In genomic region chr3:15284121-15284889, GRCh38 we compare ENCODE assay signal across 10 cellular contexts. TPM values are rescaled to one million over a fixed set of nuclear protein-coding genes. Genes with fewer than 3 reads are reported as not detected.
DNase-seq lines count a peak whose midpoint lies in the region; ATAC-seq and TF ChIP-seq lines count a peak whose summit lies in the region.
"Had no signal": no experiment of that assay in that cellular context is flagged by ENCODE, and none has a peak within 500 bp of the region (broad histone marks: within the 10 kb centered on the region; RNA-seq: fewer than 3 reads in every experiment).

No MANE protein-coding gene starts in this region.

- intact Hi-C loops in thyroid gland (cut with DNase I): no loop called here

- no peaks in the 10 kb centered on the region for H3K27me3 Mint-ChIP-seq in T-helper 1 cell treated with Interleukin-12 subunit alpha and Interleukin-12 subunit beta and Interleukin-4 antibody, amounts not matched to agents 30 μg/mL and 1 μg/mL, for 36 hours (ENCODE audit: low read depth)
- no peaks in the 10 kb centered on the region for H3K27me3 Mint-ChIP-seq in central memory CD8-positive, alpha-beta T cell

- no peak overlapping the region for H3K4me3 Mint-ChIP-seq in T-helper 1 cell treated with Interleukin-12 subunit alpha and Interleukin-12 subunit beta and Interleukin-4 antibody, amounts not matched to agents 30 μg/mL and 1 μg/mL, for 36 hours
- peak overlapping the region; percentile 15 for H3K4me3 Mint-ChIP-seq in central memory CD8-positive, alpha-beta T cell

- no peaks in the 10 kb centered on the region for H3K36me3 ChIP-seq in thyroid gland
- H3K36me3 ChIP-seq in brain microvascular endothelial cell (replicated peaks): no peaks in the 10 kb centered on the region
- H3K36me3 ChIP-seq: Peyer's patch, uterus had no signal

- H3K27ac Mint-ChIP-seq in T-helper 1 cell treated with Interleukin-12 subunit alpha and Interleukin-12 subunit beta and Interleukin-4 antibody, amounts not matched to agents 30 μg/mL and 1 μg/mL, for 36 hours: peak overlapping the region; percentile 10
- H3K27ac Mint-ChIP-seq in central memory CD8-positive, alpha-beta T cell (ENCODE audit: low read depth): peak overlapping the region; percentile 60

- peak overlapping the region in 1 of 3 donors; percentile 12 for H3K27ac ChIP-seq in thyroid gland
- H3K27ac ChIP-seq in brain microvascular endothelial cell: no peak overlapping the region
- H3K27ac ChIP-seq: Peyer's patch had no signal

- peaks cover 15 to 36% of the 10 kb centered on the region in 2 donors for H3K4me1 ChIP-seq in thyroid gland

- DNase-seq in T-helper 1 cell (no peak), NCI-H2196 (lab: John Stamatoyannopoulos, UW; ENCODE audit: unreplicated experiment) (peak; percentile 83), thyroid gland (peak; percentile 83 to 86), brain microvascular endothelial cell (no peak), OCI-M1 (lab: John Stamatoyannopoulos, UW) (no peak), GM10248 (ENCODE audit: extremely low spot score) (no peak)
- no peak for DNase-seq in central memory CD8-positive, alpha-beta T cell (ENCODE audit: low spot score in 2 of 2)
- DNase-seq: Peyer's patch, uterus had no signal

- ATAC-seq in central memory CD8-positive, alpha-beta T cell (replicated peaks; ENCODE audit: extremely low read depth, poor library complexity, severe bottlenecking): no peak

- peaks cover 63% of the 10 kb centered on the region for H3K4me1 Mint-ChIP-seq in T-helper 1 cell treated with Interleukin-12 subunit alpha and Interleukin-12 subunit beta and Interleukin-4 antibody, amounts not matched to agents 30 μg/mL and 1 μg/mL, for 36 hours (ENCODE audit: low read depth)
- H3K4me1 Mint-ChIP-seq in central memory CD8-positive, alpha-beta T cell: peaks cover 68% of the 10 kb centered on the region

- H3K4me3 ChIP-seq in thyroid gland (replicated peaks in 1 of 3) (no peak overlapping the region), brain microvascular endothelial cell (ENCODE audit: low read depth, low read length) (no peak overlapping the region)
- H3K4me3 ChIP-seq: Peyer's patch, uterus had no signal

- TF ChIP-seq CTCF in thyroid gland (IDR thresholded peaks at IDR 0.05) (no peak), brain microvascular endothelial cell (IDR thresholded peaks at IDR 0.05; ENCODE audit: low read depth, low read length, missing control alignments) (no peak), GM10248 (IDR thresholded peaks at IDR 0.05; ENCODE audit: control extremely low read depth, extremely low read depth, low read depth, missing control alignments) (no peak)

- WGBS in thyroid gland, 2 donors: 60 to 65% methylated on average over 5 of the region's 5 CpGs

- TF ChIP-seq POLR2A in thyroid gland (IDR thresholded peaks at IDR 0.05): no peak

- H3K27me3 ChIP-seq in thyroid gland: no peaks in the 10 kb centered on the region
- H3K27me3 ChIP-seq in brain microvascular endothelial cell (replicated peaks): no peaks in the 10 kb centered on the region
- H3K27me3 ChIP-seq: Peyer's patch, uterus had no signal

- H3K9me3 Mint-ChIP-seq in T-helper 1 cell treated with Interleukin-12 subunit alpha and Interleukin-12 subunit beta and Interleukin-4 antibody, amounts not matched to agents 30 μg/mL and 1 μg/mL, for 36 hours: no peaks in the 10 kb centered on the region
- no peaks in the 10 kb centered on the region for H3K9me3 Mint-ChIP-seq in central memory CD8-positive, alpha-beta T cell

- in situ Hi-C loops in brain microvascular endothelial cell (cut with HindIII; ENCODE audit: low pct_ligation_motif_present, low sequenced_read_pairs): no loop called here

- H3K9me3 ChIP-seq in thyroid gland: no peaks in the 10 kb centered on the region
- H3K9me3 ChIP-seq: Peyer's patch, uterus had no signal

- CTCF ChIA-PET in GM10248 (lab: Yijun Ruan, JAX): interaction anchor here (0.9 to 18.2 kb wide), 9 partner anchors 9 to 49 kb away, joined by 3 to 203 read pairs (median 4); partner anchors contain the start of gene SH3BP5

- H3K36me3 Mint-ChIP-seq in T-helper 1 cell treated with Interleukin-12 subunit alpha and Interleukin-12 subunit beta and Interleukin-4 antibody, amounts not matched to agents 30 μg/mL and 1 μg/mL, for 36 hours (ENCODE audit: low read depth): peaks cover 60% of the 10 kb centered on the region
- H3K36me3 Mint-ChIP-seq in central memory CD8-positive, alpha-beta T cell (ENCODE audit: insufficient read depth): peaks cover 13% of the 10 kb centered on the region

- POLR2A ChIA-PET in GM10248 (lab: Yijun Ruan, JAX): no interaction called here

RNA-seq across cellular contexts. Expression of gene SH3BP5, which starts 48.1 kb away (rescaled TPM):
- 10 to 100 TPM; 60.2 to 90.4 (median 82.0) TPM for total RNA-seq in thyroid gland

Comparison
In these comparisons a context has a peak if more than half of its experiments do, and no peak if none do; other contexts are left out.
1. DNase-seq: peak in NCI-H2196 (single experiment) and thyroid gland (2 of 2); none in T-helper 1 cell (0 of 5), central memory CD8-positive, alpha-beta T cell (0 of 2), brain microvascular endothelial cell (single experiment), OCI-M1 (single experiment) and GM10248 (single experiment).